In the genomic region with DNA sequence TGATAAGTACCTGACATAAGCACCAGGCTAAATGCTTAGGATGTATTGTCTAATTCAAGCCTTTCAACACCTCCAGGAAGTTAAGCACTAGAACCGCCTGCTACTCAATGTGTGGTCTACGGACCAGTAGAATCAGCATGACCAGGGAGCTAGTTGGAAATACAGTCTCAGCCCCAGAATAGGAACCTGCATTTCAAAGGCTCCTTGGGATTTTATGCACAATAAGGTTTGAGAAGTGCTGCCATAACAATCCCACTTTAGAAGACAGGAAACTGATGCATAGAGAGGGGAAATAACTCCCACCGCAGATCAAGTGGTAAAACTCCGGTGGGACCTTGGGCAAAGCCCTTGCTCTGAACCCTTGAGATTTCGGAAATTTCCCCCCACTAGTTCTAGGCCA, we compare ENCODE assay signal across 23 cellular contexts. TPM values are rescaled to one million over a fixed set of nuclear protein-coding genes. Genes with fewer than 3 reads are reported as not detected.
DNase-seq lines count a peak whose midpoint lies in the region; ATAC-seq, FAIRE-seq and TF ChIP-seq lines count a peak whose summit lies in the region.
"Had no signal": no experiment of that assay in that cellular context is flagged by ENCODE, and none has a peak within 500 bp of the region (broad histone marks: within the 10 kb centered on the region; RNA-seq: fewer than 3 reads in every experiment).

No MANE protein-coding gene starts in this region.

- WGBS in K562 (ENCODE audit: insufficient coverage, low coverage, missing lambda C conversion rate) = 44% methylated on average over 5 of the region's 5 CpGs

- BruUV-seq in K562 (replicated peaks; lab: Mats Ljungman, UMichigan) = no TSS peak

- no peaks in the 10 kb centered on the region for H3K9me1 ChIP-seq in K562 (ENCODE audit: control insufficient read depth, insufficient read depth, low read length)

- H3K9me3 Mint-ChIP-seq in nephron progenitor cell = no peaks in the 10 kb centered on the region

- H3K27ac Mint-ChIP-seq in nephron progenitor cell = peak overlapping the region; percentile 77

- intact Hi-C loops in K562 (cut with micrococcal nuclease) = no loop called here

- no peaks in the 10 kb centered on the region for H3K36me3 ChIP-seq in K562 (ENCODE audit: control insufficient read depth, insufficient read depth, low read length)
- H3K36me3 ChIP-seq: MG63, Peyer's patch, SJCRH30 had no signal

- FAIRE-seq in K562 (lab: Jason Lieb, UNC) = no peak
- FAIRE-seq: GM12891, H1 had no signal

- no peak for TF ChIP-seq RAD21 in K562 (CRISPR knock-in tag; conservative IDR thresholded peaks at IDR 0.05 in 1 of 2, IDR thresholded peaks at IDR 0.05 in 1 of 2)

- H2AFZ ChIP-seq in K562 (ENCODE audit: low read depth, low read length) = no peak overlapping the region

- H3K4me2 ChIP-seq in K562 (ENCODE audit: insufficient read depth, low read length) = no peak overlapping the region

- H3K27me3 Mint-ChIP-seq in nephron progenitor cell (ENCODE audit: low read depth, poor library complexity) = peaks cover 14% of the 10 kb centered on the region

- no peaks in the 10 kb centered on the region for H4K20me1 ChIP-seq in K562 (replicated peaks; ENCODE audit: control insufficient read depth, insufficient read depth, low read length)

- TF ChIP-seq EP300 in K562 (IDR thresholded peaks at IDR 0.05; ENCODE audit: low read length) = no peak

- no peak for TF ChIP-seq POLR2A in K562 (conservative IDR thresholded peaks at IDR 0.05)

- no peak overlapping the region for H3K4me3 Mint-ChIP-seq in nephron progenitor cell

- H3K79me2 ChIP-seq in K562 (ENCODE audit: control insufficient read depth, insufficient read depth, low read length) = no peaks in the 10 kb centered on the region

- H3K36me3 Mint-ChIP-seq in nephron progenitor cell (ENCODE audit: low read depth) = no peaks in the 10 kb centered on the region

- no peaks in the 10 kb centered on the region; a peak in 1 of 5 replicates for H3K27me3 ChIP-seq in K562 (ENCODE audit: control insufficient read depth in 2 of 2, insufficient read depth in 2 of 2, low read length in 2 of 2)
- H3K27me3 ChIP-seq in foreskin keratinocyte = no peaks in the 10 kb centered on the region
- H3K27me3 ChIP-seq: MG63, Peyer's patch, SJCRH30 had no signal

- peaks cover 2 to 19% of the 10 kb centered on the region in 2 experiments; a peak in 2 of 5 replicates for H3K4me1 ChIP-seq in K562 (replicated peaks in 1 of 2; ENCODE audit: control insufficient read depth in 2 of 2, insufficient read depth in 2 of 2, low read length in 2 of 2)
- peaks cover 37% of the 10 kb centered on the region for H3K4me1 ChIP-seq in foreskin keratinocyte
- H3K4me1 ChIP-seq: Peyer's patch had no signal

- H3K4me3 ChIP-seq in K562 = no peak overlapping the region
- H3K4me3 ChIP-seq: MG63, Peyer's patch, SJCRH30 had no signal

- H3K4me1 Mint-ChIP-seq in nephron progenitor cell = peaks cover 56% of the 10 kb centered on the region

- POLR2A ChIA-PET in K562 (lab: Yijun Ruan, JAX) = interaction anchor here (0.7 kb wide), 1 partner anchor 11 kb away, joined by 4 read pairs; no protein-coding TSS in a partner anchor

- TF ChIP-seq CTCF in K562 (IDR thresholded peaks at IDR 0.05 in 2 of 3, conservative IDR thresholded peaks at IDR 0.05 in 1 of 3; ENCODE audit: insufficient read depth in 2 of 3, low read depth in 1 of 3, low read length in 3 of 3) (no peak), nephron progenitor cell (IDR thresholded peaks at IDR 0.05) (no peak), foreskin keratinocyte (conservative IDR thresholded peaks at IDR 0.05) (no peak)

- H3K9ac ChIP-seq in K562 (ENCODE audit: insufficient read depth in 1 of 2, low read depth in 2 of 2, low read length in 2 of 2) = no peak overlapping the region

- no peaks in the 10 kb centered on the region for H3K9me3 ChIP-seq in K562 (replicated peaks; ENCODE audit: control insufficient read depth, insufficient read depth, low read depth, low read length)
- H3K9me3 ChIP-seq: MG63, Peyer's patch, SJCRH30 had no signal

- H3K27ac ChIP-seq in K562 (ENCODE audit: extremely low read depth, low read depth, low read length) (no peak overlapping the region), foreskin keratinocyte (no peak overlapping the region)
- H3K27ac ChIP-seq: 22Rv1, Peyer's patch, SJCRH30 had no signal

- ATAC-seq in K562 (no peak), foreskin keratinocyte (no peak)

- CTCF ChIA-PET in K562 (lab: Yijun Ruan, JAX; ENCODE audit: low intra/inter-chr PET ratio) = no interaction called here

- in situ Hi-C loops in K562 (cut with MboI) = no loop called here

- DNase-seq in DMS153 (lab: John Stamatoyannopoulos, UW) (peak; percentile 37), DMS153 treated with DMSO at 0.1 percent for 48 hours (lab: John Stamatoyannopoulos, UW; ENCODE audit: unreplicated experiment) (no peak), Kasumi-1 (lab: John Stamatoyannopoulos, UW) (peak; percentile 67 to 69), K562 (ENCODE audit: extremely low read depth in 1 of 4, low spot score in 3 of 4) (no peak), nephron progenitor cell (no peak), medulla oblongata (ENCODE audit: extremely low spot score) (no peak), AG08395 (ENCODE audit: low spot score) (no peak), foreskin keratinocyte (no peak)
- DNase-seq: AML-193, DND-41, MG63, NCI-H1092 treated with DMSO at 0.1 percent for 48 hours, NCI-H146, NCI-H2029, NCI-H2171 treated with DMSO at 0.1 percent for 48 hours, NCI-H524 treated with DMSO at 0.1 percent for 48 hours, NCI-H82, Peyer's patch, SJCRH30, T-helper 1 cell had no signal

TF ChIP-seq in K562, 482 proteins besides CTCF, POLR2A, EP300 and RAD21:
- peak; percentile 20 for TF ChIP-seq MEIS2 (IDR thresholded peaks at IDR 0.05; ENCODE audit: partially characterized antibody)
- TF ChIP-seq, protein P1, sequence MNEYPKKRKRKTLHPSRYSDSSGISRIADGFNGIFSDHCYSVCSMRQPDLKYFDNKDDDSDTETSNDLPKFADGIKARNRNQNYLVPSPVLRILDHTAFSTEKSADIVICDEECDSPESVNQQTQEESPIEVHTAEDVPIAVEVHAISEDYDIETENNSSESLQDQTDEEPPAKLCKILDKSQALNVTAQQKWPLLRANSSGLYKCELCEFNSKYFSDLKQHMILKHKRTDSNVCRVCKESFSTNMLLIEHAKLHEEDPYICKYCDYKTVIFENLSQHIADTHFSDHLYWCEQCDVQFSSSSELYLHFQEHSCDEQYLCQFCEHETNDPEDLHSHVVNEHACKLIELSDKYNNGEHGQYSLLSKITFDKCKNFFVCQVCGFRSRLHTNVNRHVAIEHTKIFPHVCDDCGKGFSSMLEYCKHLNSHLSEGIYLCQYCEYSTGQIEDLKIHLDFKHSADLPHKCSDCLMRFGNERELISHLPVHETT (CRISPR knock-in tag; conservative IDR thresholded peaks at IDR 0.05 in 1 of 2, IDR thresholded peaks at IDR 0.05 in 1 of 2) = no peak
TF ChIP-seq in K562: peak in this region for 1.

RNA-seq across cellular contexts. Expression of a gene that starts 8.8 kb away (rescaled TPM):
- total RNA-seq in K562 (2011; cell fraction: chromatin; rRNA removed; ENCODE audit: low replicate concordance) = 4.3 and 7.9 TPM in 2 replicates
- 4.7 and 6.2 TPM in 2 replicates for total RNA-seq in K562 (2011; cell fraction: nucleolus; rRNA removed)
- 3.0 and 4.0 TPM in 2 replicates for total RNA-seq in K562 (2011; cell fraction: nucleoplasm; rRNA removed)
- total RNA-seq in K562 (2014; rRNA removed) (1.4 and 2.8 TPM in 2 replicates), K562 (2014; rRNA removed; fragmentation: Illumina TruSeq; extraction: Trizol) (2.2 and 2.3 TPM in 2 replicates), K562 (2015; rRNA removed; fragmentation: Illumina TruSeq; extraction: Trizol) (2.0 and 2.4 TPM in 2 replicates), K562 (2021) (3.4 and 3.5 TPM in 2 replicates), foreskin keratinocyte (89.9 and 105 TPM in 2 replicates)
- polyA plus RNA-seq in K562 (2011; rRNA removed) (2.5 and 3.4 TPM in 2 replicates), K562 (2014; fragmentation: Illumina TruSeq; extraction: Trizol) (2.4 TPM in 2 replicates), K562 (2014; fragmentation: Nextera tagmentation; extraction: Ambion mirVana) (under 1 TPM; 0.49 to 0.71 TPM), K562 (2014; rRNA removed) (1.5 and 1.9 TPM in 2 replicates), foreskin keratinocyte (60.4 and 75.6 TPM in 2 replicates)
- 2.9 and 4.8 TPM in 2 replicates for polyA plus RNA-seq in K562 (2011; cell fraction: cytosol; rRNA removed)
- 3.3 and 6.1 TPM in 2 replicates for polyA plus RNA-seq in K562 (2011; cell fraction: nucleus; rRNA removed)
- 4.0 and 6.8 TPM in 2 replicates for polyA plus RNA-seq in K562 (2012)
- polyA minus RNA-seq in K562 (2011; rRNA and poly(A)+ RNA removed) = 5.1 and 10.5 TPM in 2 replicates
- polyA minus RNA-seq in K562 (2011; cell fraction: cytosol; rRNA and poly(A)+ RNA removed) = 5.7 and 12.0 TPM in 2 replicates
- polyA minus RNA-seq in K562 (2011; cell fraction: nucleus; rRNA and poly(A)+ RNA removed) = 3.2 and 4.7 TPM in 2 replicates

Comparison
In these comparisons a context has a peak if more than half of its experiments do, and no peak if none do; other contexts are left out.
1. DNase-seq: peak in DMS153 (single experiment) and Kasumi-1 (2 of 2); none in DMS153 treated with DMSO at 0.1 percent for 48 hours (single experiment), K562 (0 of 4), nephron progenitor cell (single experiment), medulla oblongata (single experiment), AG08395 (single experiment) and foreskin keratinocyte (0 of 2).
2. RNA of a gene that starts 8.8 kb away (total RNA-seq): 89.9 to 105 TPM in foreskin keratinocyte; 1.4 to 7.9 TPM in K562; every median in the first group is over 10 times any median in the second.